ENCODE assay signal across 9 cellular contexts in genomic region chr12:110109037-110109836, GRCh38. TPM values are rescaled to one million over a fixed set of nuclear protein-coding genes. Genes with fewer than 3 reads are reported as not detected.
DNase-seq lines count a peak whose midpoint lies in the region; ATAC-seq and TF ChIP-seq lines count a peak whose summit lies in the region.
"Had no signal": no experiment of that assay in that cellular context is flagged by ENCODE, and none has a peak within 500 bp of the region (broad histone marks: within the 10 kb centered on the region; RNA-seq: fewer than 3 reads in every experiment).

No MANE protein-coding gene starts in this region.

- no peaks in the 10 kb centered on the region for H3K9me2 ChIP-seq in SK-N-SH

- H3K36me3 Mint-ChIP-seq in activated CD8-positive, alpha-beta T cell treated with anti-CD3 and anti-CD28 coated beads, Interleukin-2, amount 10 ng/mL, durations not matched to agents 7 days and 5 days (ENCODE audit: low read depth): no peaks in the 10 kb centered on the region

- intact Hi-C loops in posterior vena cava (cut with DNase I): loop anchor here in 1 of 2 donors (10.0 kb wide), 2 partner anchors 116 to 176 kb away; partner anchors contain the start of gene ATP2A2

- 0 out of 4 replicates have a peak, but pooled peaks of 1 of the 2 experiments have one; percentile 13 for TF ChIP-seq EP300 in SK-N-SH (IDR thresholded peaks at IDR 0.05; ENCODE audit: borderline replicate concordance in 1 of 2, low read depth in 1 of 2, low read length in 1 of 2)

- H3K36me3 ChIP-seq in SK-N-SH (replicated peaks in 1 of 2; ENCODE audit: control insufficient read depth in 1 of 2, insufficient read depth in 2 of 2, low read length in 1 of 2): no peaks in the 10 kb centered on the region

- no peak overlapping the region for H3K27ac Mint-ChIP-seq in activated CD8-positive, alpha-beta T cell treated with anti-CD3 and anti-CD28 coated beads, Interleukin-2, amount 10 ng/mL, durations not matched to agents 7 days and 5 days

- H3K4me2 ChIP-seq in SK-N-SH: peak overlapping the region; percentile 34

- no peaks in the 10 kb centered on the region for H3K4me1 Mint-ChIP-seq in activated CD8-positive, alpha-beta T cell treated with anti-CD3 and anti-CD28 coated beads, Interleukin-2, amount 10 ng/mL, durations not matched to agents 7 days and 5 days (ENCODE audit: low read depth)

- H3K79me2 ChIP-seq in SK-N-SH (ENCODE audit: insufficient read depth): no peaks in the 10 kb centered on the region

- H3K9me3 Mint-ChIP-seq in activated CD8-positive, alpha-beta T cell treated with anti-CD3 and anti-CD28 coated beads, Interleukin-2, amount 10 ng/mL, durations not matched to agents 7 days and 5 days (ENCODE audit: insufficient read depth): no peaks in the 10 kb centered on the region

- no peak for TF ChIP-seq RAD21 in SK-N-SH (IDR thresholded peaks at IDR 0.05; ENCODE audit: low read length)

- H3K9ac ChIP-seq in SK-N-SH: peak overlapping the region; percentile 48; the same call in 1 of the 2 replicates

- no peaks in the 10 kb centered on the region for H4K20me1 ChIP-seq in SK-N-SH (ENCODE audit: insufficient read depth)

- no peak for ATAC-seq in HG03135 (IDR thresholded peaks at IDR 0.05; ENCODE audit: unreplicated experiment)
- no peak for ATAC-seq in activated CD8-positive, alpha-beta T cell treated with anti-CD3 and anti-CD28 coated beads, Interleukin-2, amount 10 ng/mL, durations not matched to agents 7 days and 5 days
- ATAC-seq: GM12878 had no signal

- H3K4me3 Mint-ChIP-seq in activated CD8-positive, alpha-beta T cell treated with anti-CD3 and anti-CD28 coated beads, Interleukin-2, amount 10 ng/mL, durations not matched to agents 7 days and 5 days: no peak overlapping the region

- peaks cover 22% of the 10 kb centered on the region for H3K27me3 Mint-ChIP-seq in activated CD8-positive, alpha-beta T cell treated with anti-CD3 and anti-CD28 coated beads, Interleukin-2, amount 10 ng/mL, durations not matched to agents 7 days and 5 days (ENCODE audit: low read depth)

- TF ChIP-seq CTCF in SK-N-SH (IDR thresholded peaks at IDR 0.05): peak; percentile 25; the same call in 1 of the 2 replicates

- CTCF ChIA-PET in SK-N-SH (lab: Yijun Ruan, JAX): no interaction called here
- CTCF ChIA-PET in activated CD8-positive, alpha-beta T cell treated with anti-CD3 and anti-CD28 coated beads, Interleukin-2, amount 10 ng/mL, durations not matched to agents 7 days and 5 days (lab: Charles Lee): interaction anchor here (1.1 kb wide), 1 partner anchor 321 kb away, joined by 3 read pairs; no protein-coding TSS in a partner anchor

- POLR2A ChIA-PET in SK-N-SH (lab: Yijun Ruan, JAX): no interaction called here
- POLR2A ChIA-PET in activated CD8-positive, alpha-beta T cell treated with anti-CD3 and anti-CD28 coated beads, Interleukin-2, amount 10 ng/mL, durations not matched to agents 7 days and 5 days (lab: Charles Lee): no interaction called here

- peak overlapping the region; percentile 65 to 84 for H3K27ac ChIP-seq in SK-N-SH (ENCODE audit: low read depth in 2 of 2, low read length in 1 of 2)

- H3K9me3 ChIP-seq in SK-N-SH: no peaks in the 10 kb centered on the region

- H3K4me3 ChIP-seq in SK-N-SH (ENCODE audit: low read depth in 2 of 2, low read length in 1 of 2): no peak overlapping the region
- H3K4me3 ChIP-seq: GM12878 had no signal

- H3F3A ChIP-seq in SK-N-SH (replicated peaks; ENCODE audit: insufficient read depth): peaks cover 12% of the 10 kb centered on the region

- WGBS in SK-N-SH (ENCODE audit: low lambda C conversion rate): 29% methylated on average over 13 of the region's 13 CpGs

- DNase-seq in EL (peak; percentile 96), SK-N-SH (peak; percentile 34), glomerular visceral epithelial cell (ENCODE audit: extremely low spot score) (peak; percentile 81), posterior vena cava (ENCODE audit: low spot score) (peak; percentile 93), NCI-H226 (no peak), NCI-H2107 (lab: John Stamatoyannopoulos, UW) (no peak)
- no peak for DNase-seq in activated CD8-positive, alpha-beta T cell treated with anti-CD3 and anti-CD28 coated beads, Interleukin-2, amount 10 ng/mL, durations not matched to agents 7 days and 5 days

- H3K27me3 ChIP-seq in SK-N-SH (ENCODE audit: insufficient read depth): no peaks in the 10 kb centered on the region

- H3K4me1 ChIP-seq in SK-N-SH (ENCODE audit: control insufficient read depth in 1 of 2, insufficient read depth in 2 of 2, low read depth in 1 of 2, low read length in 1 of 2): peaks cover 18 to 20% of the 10 kb centered on the region in 2 experiments

- peak overlapping the region; percentile 85 for H2AFZ ChIP-seq in SK-N-SH (ENCODE audit: low read depth)

TF ChIP-seq in SK-N-SH, 30 proteins besides CTCF, POLR2A, EP300 and RAD21:
- TF ChIP-seq POLR2AphosphoS5 (IDR thresholded peaks at IDR 0.05; ENCODE audit: low read depth, low read length): peak; percentile 55; the same call in 1 of the 2 replicates
- 0 out of 2 replicates have a peak, but pooled peaks have one; percentile 18 for TF ChIP-seq MEF2A (IDR thresholded peaks at IDR 0.05; ENCODE audit: borderline replicate concordance, low read depth)
- peak; percentile 96 for TF ChIP-seq RXRA (IDR thresholded peaks at IDR 0.05; ENCODE audit: borderline replicate concordance, low read depth)
- no peak for TF ChIP-seq SMC3 (IDR thresholded peaks at IDR 0.05; ENCODE audit: low read depth, low read length)
- TF ChIP-seq SIN3A (IDR thresholded peaks at IDR 0.05; ENCODE audit: borderline replicate concordance, low read depth, low read length): 0 out of 2 replicates have a peak, but pooled peaks have one; percentile 33
- peak; percentile 83 for TF ChIP-seq TCF12 (IDR thresholded peaks at IDR 0.05)
- no peak; the same call in 1 of the 2 replicates for TF ChIP-seq JUND (IDR thresholded peaks at IDR 0.05)
- peak; percentile 40; the same call in 1 of the 2 replicates for TF ChIP-seq FOSL2 (IDR thresholded peaks at IDR 0.05; ENCODE audit: borderline replicate concordance, low read depth)
- no peak; the same call in 1 of the 2 replicates for TF ChIP-seq PBX3 (IDR thresholded peaks at IDR 0.05)
- TF ChIP-seq NFIC (IDR thresholded peaks at IDR 0.05; ENCODE audit: borderline replicate concordance): peak; percentile 76

RNA-seq across cellular contexts. Expression of gene IFT81, which starts 14.9 kb away (rescaled TPM):
- polyA plus RNA-seq in SK-N-SH (2012; rRNA removed): 7.9 and 10.8 TPM in 2 replicates
- 11.1 and 17.1 TPM in 2 replicates for polyA plus RNA-seq in SK-N-SH (2012; cell fraction: cytosol; rRNA removed)
- polyA plus RNA-seq in SK-N-SH (2012; cell fraction: nucleus; rRNA removed): 9.5 and 18.2 TPM in 2 replicates
- 10 to 100 TPM; 15.0 to 19.2 TPM for total RNA-seq in posterior vena cava
- total RNA-seq in activated CD8-positive, alpha-beta T cell treated with anti-CD3 and anti-CD28 coated beads, Interleukin-2, amount 10 ng/mL, durations not matched to agents 7 days and 5 days: 1 to 10 TPM; 1.5 to 2.1 TPM

Comparison
In these comparisons a context has a peak if more than half of its experiments do, and no peak if none do; other contexts are left out.
1. DNase-seq: peak in EL (single experiment), SK-N-SH (single experiment), glomerular visceral epithelial cell (single experiment) and posterior vena cava (single experiment); none in NCI-H226 (single experiment), activated CD8-positive, alpha-beta T cell treated with anti-CD3 and anti-CD28 coated beads, Interleukin-2, amount 10 ng/mL, durations not matched to agents 7 days and 5 days (single experiment) and NCI-H2107 (single experiment).
2. RNA of gene IFT81, which starts 14.9 kb away (total RNA-seq): 15.0 to 19.2 TPM in posterior vena cava; 1.5 to 2.1 TPM in activated CD8-positive, alpha-beta T cell treated with anti-CD3 and anti-CD28 coated beads, Interleukin-2, amount 10 ng/mL, durations not matched to agents 7 days and 5 days; every median in the first group is over 4 times any median in the second.